In genomic region chr15:73153024-73153423, GRCh38 we compare ENCODE assay signal across 20 cellular contexts.
DNase-seq lines count a peak whose midpoint lies in the region; ATAC-seq and TF ChIP-seq lines count a peak whose summit lies in the region.
"Had no signal": no experiment of that assay in that cellular context is flagged by ENCODE, and none has a peak within 500 bp of the region (broad histone marks: within the 10 kb centered on the region; RNA-seq: fewer than 3 reads in every experiment).

No MANE protein-coding gene starts in this region.

- H3K36me3 Mint-ChIP-seq in activated naive CD4-positive, alpha-beta T cell treated with anti-CD3 and anti-CD28 coated beads, Interleukin-2, amount 50 U/mL, for 72 hours = peaks cover 37 to 47% of the 10 kb centered on the region in 2 donors

- 13 to 41% (median 26%) methylated on average over 1 of the region's 1 CpG for WGBS in psoas muscle, 3 donors

- peaks cover 16% of the 10 kb centered on the region for H3K9me3 ChIP-seq in psoas muscle

- DNase-seq in NCI-H2171 treated with DMSO at 0.1 percent for 48 hours (lab: John Stamatoyannopoulos, UW) = peak; percentile 20
- DNase-seq in NCI-H2171 (lab: John Stamatoyannopoulos, UW) = no peak
- peak; percentile 71 for DNase-seq in cerebellum (ENCODE audit: low spot score)
- DNase-seq in psoas muscle = no peak
- no peak for DNase-seq in NCI-H1092 (lab: John Stamatoyannopoulos, UW)
- DNase-seq in activated naive CD4-positive, alpha-beta T cell treated with anti-CD3 and anti-CD28 coated beads, Interleukin-2, amount 50 U/mL, for 72 hours (ENCODE audit: low spot score in 2 of 2) = no peak
- no peak for DNase-seq in NOMO-1 treated with DMSO at 0.1 percent for 48 hours (lab: John Stamatoyannopoulos, UW; ENCODE audit: unreplicated experiment)
- no peak for DNase-seq in NCI-H1048 (lab: John Stamatoyannopoulos, UW)
- DNase-seq: ACHN; AML-193; Calu3; CD4-positive, alpha-beta memory T cell; COR-L47; DMS53; DMS79 treated with DMSO at 0.1 percent for 48 hours; GM23248; H7; HCEC 1CT had no signal

- peak; percentile 88 to 95 (median 94) for ATAC-seq in psoas muscle
- ATAC-seq in activated naive CD4-positive, alpha-beta T cell treated with anti-CD3 and anti-CD28 coated beads, Interleukin-2, amount 50 U/mL, for 72 hours = no peak
- ATAC-seq: A549 had no signal

- peaks cover 14 to 39% of the 10 kb centered on the region in 2 donors for H3K9me3 Mint-ChIP-seq in activated naive CD4-positive, alpha-beta T cell treated with anti-CD3 and anti-CD28 coated beads, Interleukin-2, amount 50 U/mL, for 72 hours

- H3K27me3 ChIP-seq in psoas muscle (ENCODE audit: insufficient read depth in 3 of 3, low read length in 2 of 3) = no peaks in the 10 kb centered on the region

- intact Hi-C loops in psoas muscle (cut with DNase I) = no loop called here

- no peak overlapping the region for H3K4me3 ChIP-seq in psoas muscle
- H3K4me3 ChIP-seq: A549, GM23248 had no signal

- no peak for TF ChIP-seq CTCF in psoas muscle (IDR thresholded peaks at IDR 0.05)

- peaks cover 35% of the 10 kb centered on the region for H3K4me1 ChIP-seq in psoas muscle
- H3K4me1 ChIP-seq: A549 had no signal

- no peaks in the 10 kb centered on the region for H3K36me3 ChIP-seq in psoas muscle (ENCODE audit: insufficient read depth in 1 of 2, low read depth in 1 of 2)

- no peak overlapping the region for H3K27ac Mint-ChIP-seq in activated naive CD4-positive, alpha-beta T cell treated with anti-CD3 and anti-CD28 coated beads, Interleukin-2, amount 50 U/mL, for 72 hours
- H3K27ac Mint-ChIP-seq: CD4-positive, alpha-beta memory T cell had no signal

- H3K27ac ChIP-seq in psoas muscle = peak overlapping the region; percentile 79
- H3K27ac ChIP-seq: 22Rv1, A549, GM23248 had no signal

Comparison
In these comparisons a context has a peak if more than half of its experiments do, and no peak if none do; other contexts are left out.
1. DNase-seq: peak in NCI-H2171 treated with DMSO at 0.1 percent for 48 hours (single experiment) and cerebellum (single experiment); none in NCI-H2171 (single experiment), psoas muscle (0 of 2), NCI-H1092 (single experiment), activated naive CD4-positive, alpha-beta T cell treated with anti-CD3 and anti-CD28 coated beads, Interleukin-2, amount 50 U/mL, for 72 hours (0 of 2), NOMO-1 treated with DMSO at 0.1 percent for 48 hours (single experiment) and NCI-H1048 (single experiment).
2. ATAC-seq: peak in psoas muscle (4 of 4); none in activated naive CD4-positive, alpha-beta T cell treated with anti-CD3 and anti-CD28 coated beads, Interleukin-2, amount 50 U/mL, for 72 hours (0 of 2).